In the genomic region with DNA sequence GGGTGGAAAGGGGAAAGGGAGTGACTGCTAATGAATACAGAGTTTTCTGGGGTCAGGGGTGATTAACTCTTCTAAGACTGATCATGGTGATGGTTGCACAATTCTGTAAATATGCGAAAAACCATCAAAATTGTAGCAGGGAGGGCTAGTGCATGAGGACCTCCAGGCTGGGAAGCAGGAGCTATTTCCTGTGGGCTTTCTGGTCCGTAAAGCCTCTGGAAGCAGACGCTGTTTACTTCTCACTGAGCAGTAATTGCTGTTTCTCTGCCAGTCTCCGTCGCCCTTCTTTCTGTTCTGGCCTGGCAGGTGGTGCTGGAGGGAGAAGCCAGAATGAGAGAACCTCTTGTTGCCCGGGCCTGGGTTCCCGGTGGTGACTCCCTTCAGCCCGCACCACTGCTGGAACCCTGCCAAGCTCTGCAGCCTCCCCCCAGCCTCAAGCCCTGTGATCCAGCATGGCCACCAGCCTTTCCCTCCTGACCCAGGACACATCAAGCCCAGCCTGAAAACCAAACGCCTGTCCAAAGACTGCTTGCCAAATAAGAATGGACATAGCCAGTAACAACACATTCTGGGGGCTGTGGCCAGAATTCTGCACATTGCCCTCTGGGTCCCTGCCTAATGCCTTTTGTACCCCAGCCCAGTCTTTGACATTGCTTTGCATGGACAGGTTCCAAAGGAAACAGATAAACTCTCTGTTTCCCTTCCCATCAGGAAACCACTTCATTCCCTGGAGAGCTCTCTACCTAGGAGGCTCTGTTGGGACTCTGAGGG, we compare ENCODE assay signal across 9 cellular contexts.
DNase-seq lines count a peak whose midpoint lies in the region; ATAC-seq and TF ChIP-seq lines count a peak whose summit lies in the region.
"Had no signal": no experiment of that assay in that cellular context is flagged by ENCODE, and none has a peak within 500 bp of the region (broad histone marks: within the 10 kb centered on the region; RNA-seq: fewer than 3 reads in every experiment).

No MANE protein-coding gene starts in this region.

- no peak overlapping the region for H3K27ac Mint-ChIP-seq in effector memory CD8-positive, alpha-beta T cell
- no peak overlapping the region for H3K27ac Mint-ChIP-seq in naive thymus-derived CD8-positive, alpha-beta T cell

- DNase-seq in NCI-H1092 treated with DMSO at 0.1 percent for 48 hours (lab: John Stamatoyannopoulos, UW) (peak; percentile 94), amniotic epithelial cell (ENCODE audit: low read depth) (peak; percentile 25), right atrium auricular region (ENCODE audit: low spot score) (peak; percentile 73), stomach (peak; percentile 46)
- no peak for DNase-seq in effector memory CD8-positive, alpha-beta T cell
- no peak for DNase-seq in naive thymus-derived CD8-positive, alpha-beta T cell
- no peak for DNase-seq in effector memory CD4-positive, alpha-beta T cell
- DNase-seq: activated CD4-positive, alpha-beta T cell treated with anti-CD3 and anti-CD28 coated beads for 4 hours had no signal

- H3K27ac ChIP-seq in right atrium auricular region (peak overlapping the region; percentile 6 to 46), stomach (peak overlapping the region in 3 of 5 donors; percentile 21 to 61 (median 53))
- H3K27ac ChIP-seq in effector memory CD4-positive, alpha-beta T cell (ENCODE audit: insufficient read depth, low read length, poor library complexity, severe bottlenecking) = no peak overlapping the region

- H3K4me1 ChIP-seq in right atrium auricular region = peaks cover 0 to 23% of the 10 kb centered on the region in 2 donors
- H3K4me1 ChIP-seq in stomach = peaks cover 7 to 19% (median 11%) of the 10 kb centered on the region in 4 donors
- H3K4me1 ChIP-seq in effector memory CD4-positive, alpha-beta T cell (ENCODE audit: control insufficient read depth, insufficient read depth, low read length, poor library complexity, severe bottlenecking) = no peaks in the 10 kb centered on the region

- no peak overlapping the region for H3K4me3 ChIP-seq in right atrium auricular region
- H3K4me3 ChIP-seq in stomach = no peak overlapping the region
- H3K4me3 ChIP-seq in effector memory CD4-positive, alpha-beta T cell (ENCODE audit: insufficient read depth, low read depth, low read length, poor library complexity, severe bottlenecking) = no peak overlapping the region

- H3K9me3 ChIP-seq in right atrium auricular region (no peaks in the 10 kb centered on the region), stomach (no peaks in the 10 kb centered on the region)
- no peaks in the 10 kb centered on the region for H3K9me3 ChIP-seq in effector memory CD4-positive, alpha-beta T cell (ENCODE audit: control insufficient read depth, low read length)

- H3K27me3 Mint-ChIP-seq in effector memory CD8-positive, alpha-beta T cell = peaks cover 52 to 77% of the 10 kb centered on the region in 2 donors
- H3K27me3 Mint-ChIP-seq in naive thymus-derived CD8-positive, alpha-beta T cell = peaks cover 20 to 42% (median 26%) of the 10 kb centered on the region in 5 donors

- H3K27me3 ChIP-seq in right atrium auricular region (no peaks in the 10 kb centered on the region), stomach (peaks cover 0 to 9% (median 0%) of the 10 kb centered on the region in 3 donors)
- H3K27me3 ChIP-seq in effector memory CD4-positive, alpha-beta T cell (replicated peaks; ENCODE audit: control insufficient read depth, insufficient read depth, low read length, poor library complexity, severe bottlenecking) = no peaks in the 10 kb centered on the region

- TF ChIP-seq CTCF in right atrium auricular region (IDR thresholded peaks at IDR 0.05) (no peak), stomach (IDR thresholded peaks at IDR 0.05) (no peak)

- H3K9me3 Mint-ChIP-seq in effector memory CD8-positive, alpha-beta T cell = no peaks in the 10 kb centered on the region
- H3K9me3 Mint-ChIP-seq in naive thymus-derived CD8-positive, alpha-beta T cell = peaks cover 0 to 5% (median 0%) of the 10 kb centered on the region in 9 donors

- no peak overlapping the region for H3K4me3 Mint-ChIP-seq in effector memory CD8-positive, alpha-beta T cell
- H3K4me3 Mint-ChIP-seq in naive thymus-derived CD8-positive, alpha-beta T cell = no peak overlapping the region

- no peak for TF ChIP-seq EP300 in stomach (IDR thresholded peaks at IDR 0.05)

- 21 to 39% (median 30%) methylated on average over 9 of the region's 9 CpGs for WGBS in stomach, 5 donors

- no peak for ATAC-seq in effector memory CD8-positive, alpha-beta T cell (replicated peaks)
- no peak for ATAC-seq in naive thymus-derived CD8-positive, alpha-beta T cell
- ATAC-seq in HG02885 (IDR thresholded peaks at IDR 0.05; ENCODE audit: poor library complexity, unreplicated experiment) = no peak

- intact Hi-C loops in stomach (cut with DNase I; ENCODE audit: low total_unique reads) = no loop called here

- H3K36me3 Mint-ChIP-seq in effector memory CD8-positive, alpha-beta T cell (ENCODE audit: insufficient read depth) = no peaks in the 10 kb centered on the region
- no peaks in the 10 kb centered on the region for H3K36me3 Mint-ChIP-seq in naive thymus-derived CD8-positive, alpha-beta T cell

- TF ChIP-seq POLR2A in stomach (IDR thresholded peaks at IDR 0.05) = no peak

- POLR2A ChIA-PET in naive thymus-derived CD8-positive, alpha-beta T cell (lab: Charles Lee) = no interaction called here

- H3K4me1 Mint-ChIP-seq in effector memory CD8-positive, alpha-beta T cell (ENCODE audit: low read depth in 2 of 2) = no peaks in the 10 kb centered on the region
- H3K4me1 Mint-ChIP-seq in naive thymus-derived CD8-positive, alpha-beta T cell = peaks cover 0 to 2% (median 0%) of the 10 kb centered on the region in 4 donors

- H3K36me3 ChIP-seq in right atrium auricular region (no peaks in the 10 kb centered on the region), stomach (no peaks in the 10 kb centered on the region)
- no peaks in the 10 kb centered on the region for H3K36me3 ChIP-seq in effector memory CD4-positive, alpha-beta T cell (ENCODE audit: control insufficient read depth, insufficient read depth, low read length)

Comparison
In these comparisons a context has a peak if more than half of its experiments do, and no peak if none do; other contexts are left out.
1. DNase-seq: peak in NCI-H1092 treated with DMSO at 0.1 percent for 48 hours (single experiment), amniotic epithelial cell (single experiment), right atrium auricular region (single experiment) and stomach (single experiment); none in effector memory CD8-positive, alpha-beta T cell (0 of 3), naive thymus-derived CD8-positive, alpha-beta T cell (0 of 10) and effector memory CD4-positive, alpha-beta T cell (0 of 3).